7 cellular contexts compared by ENCODE assay signal in genomic region chr12:62602445-62603060, GRCh38.
A peak's percentile ranks its signal among the peaks of the same experiment; 100 is the strongest.
DNase-seq lines count a peak whose midpoint lies in the region; ATAC-seq, FAIRE-seq and TF ChIP-seq lines count a peak whose summit lies in the region.

No MANE protein-coding gene starts in this region.

- H3K4me3 ChIP-seq in astrocyte of the cerebellum (ENCODE audit: low read depth, low read length) (peak overlapping the region; percentile 81), retinal pigment epithelial cell (ENCODE audit: low read length) (peak overlapping the region; percentile 62)

- peak; percentile 84 for FAIRE-seq in GM18507 (lab: Jason Lieb, UNC)

- ATAC-seq in HG02973 (IDR thresholded peaks at IDR 0.05; ENCODE audit: unreplicated experiment) = peak; percentile 76

- DNase-seq in GM18507 (ENCODE audit: extremely low spot score, insufficient read length, low read depth) (peak; percentile 62), NCI-H1930 (lab: John Stamatoyannopoulos, UW) (peak; percentile 79 to 88), T-helper 22 cell (ENCODE audit: low read depth) (peak; percentile 77), astrocyte of the cerebellum (ENCODE audit: low read depth) (peak; percentile 67), hippocampal formation (lab: John Stamatoyannopoulos, UW) (peak; percentile 75 to 91), retinal pigment epithelial cell (ENCODE audit: low read depth) (no peak)

- no peak for TF ChIP-seq CTCF in astrocyte of the cerebellum (IDR thresholded peaks at IDR 0.05; ENCODE audit: low read depth, low read length, missing control alignments)
- TF ChIP-seq CTCF in retinal pigment epithelial cell (conservative IDR thresholded peaks at IDR 0.05; ENCODE audit: low read depth, low read length) = no peak

- in situ Hi-C loops in astrocyte of the cerebellum (cut with HindIII; ENCODE audit: low sequenced_read_pairs) = loop anchor here (10.0 to 25.0 kb wide), 3 partner anchors 102 to 460 kb away; no protein-coding TSS in a partner anchor
